In genomic region chr19:23393121-23393520, GRCh38 we compare ENCODE assay signal across 1 cellular context.
TF ChIP-seq lines count a peak whose summit lies in the region.

No MANE protein-coding gene starts in this region.

TF ChIP-seq in WTC11, 78 proteins besides CTCF, POLR2A, EP300 and RAD21 (continued from another document):
- TF ChIP-seq, protein P1, sequence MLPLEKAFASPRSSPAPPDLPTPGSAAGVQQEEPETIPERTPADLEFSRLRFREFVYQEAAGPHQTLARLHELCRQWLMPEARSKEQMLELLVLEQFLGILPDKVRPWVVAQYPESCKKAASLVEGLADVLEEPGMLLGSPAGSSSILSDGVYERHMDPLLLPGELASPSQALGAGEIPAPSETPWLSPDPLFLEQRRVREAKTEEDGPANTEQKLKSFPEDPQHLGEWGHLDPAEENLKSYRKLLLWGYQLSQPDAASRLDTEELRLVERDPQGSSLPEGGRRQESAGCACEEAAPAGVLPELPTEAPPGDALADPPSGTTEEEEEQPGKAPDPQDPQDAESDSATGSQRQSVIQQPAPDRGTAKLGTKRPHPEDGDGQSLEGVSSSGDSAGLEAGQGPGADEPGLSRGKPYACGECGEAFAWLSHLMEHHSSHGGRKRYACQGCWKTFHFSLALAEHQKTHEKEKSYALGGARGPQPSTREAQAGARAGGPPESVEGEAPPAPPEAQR (CRISPR knock-in tag; IDR thresholded peaks at IDR 0.05), result no peak
- TF ChIP-seq, protein P2, sequence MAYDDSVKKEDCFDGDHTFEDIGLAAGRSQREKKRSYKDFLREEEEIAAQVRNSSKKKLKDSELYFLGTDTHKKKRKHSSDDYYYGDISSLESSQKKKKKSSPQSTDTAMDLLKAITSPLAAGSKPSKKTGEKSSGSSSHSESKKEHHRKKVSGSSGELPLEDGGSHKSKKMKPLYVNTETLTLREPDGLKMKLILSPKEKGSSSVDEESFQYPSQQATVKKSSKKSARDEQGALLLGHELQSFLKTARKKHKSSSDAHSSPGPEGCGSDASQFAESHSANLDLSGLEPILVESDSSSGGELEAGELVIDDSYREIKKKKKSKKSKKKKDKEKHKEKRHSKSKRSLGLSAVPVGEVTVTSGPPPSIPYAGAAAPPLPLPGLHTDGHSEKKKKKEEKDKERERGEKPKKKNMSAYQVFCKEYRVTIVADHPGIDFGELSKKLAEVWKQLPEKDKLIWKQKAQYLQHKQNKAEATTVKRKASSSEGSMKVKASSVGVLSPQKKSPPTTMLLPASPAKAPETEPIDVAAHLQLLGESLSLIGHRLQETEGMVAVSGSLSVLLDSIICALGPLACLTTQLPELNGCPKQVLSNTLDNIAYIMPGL (CRISPR knock-in tag; IDR thresholded peaks at IDR 0.05), result no peak
- TF ChIP-seq CREM (CRISPR knock-in tag; IDR thresholded peaks at IDR 0.05), result no peak
- TF ChIP-seq FOXJ3 (CRISPR knock-in tag; IDR thresholded peaks at IDR 0.05; ENCODE audit: borderline replicate concordance), result no peak
- no peak for TF ChIP-seq ERG (CRISPR knock-in tag; IDR thresholded peaks at IDR 0.05)
